Comparison of ENCODE assay signal across 31 cellular contexts in genomic region chr1:211546543-211546942, GRCh38. TPM values are rescaled to one million over a fixed set of nuclear protein-coding genes. Genes with fewer than 3 reads are reported as not detected.
"Had no signal": no experiment of that assay in that cellular context is flagged by ENCODE, and none has a peak within 500 bp of the region (broad histone marks: within the 10 kb centered on the region; RNA-seq: fewer than 3 reads in every experiment).

No MANE protein-coding gene starts in this region.

- H3K9me3 Mint-ChIP-seq: type B pancreatic cell had no signal

- H3K27me3 Mint-ChIP-seq: type B pancreatic cell had no signal

- H3K4me1 Mint-ChIP-seq: stimulated activated memory B cell treated with anti-CD40 and anti-IgM and Interleukin-4, amounts not matched to agents 10 μg/mL and 1 μg/mL and 100 μg/mL, for 72 hours had no signal

- H3K27ac Mint-ChIP-seq: stimulated activated effector memory CD8-positive, alpha-beta T cell treated with anti-CD3 and anti-CD28 coated beads, Interleukin-12 subunit alpha, Interleukin-12 subunit beta, amount 100 ng/mL, for 72 hours; stimulated activated memory B cell treated with anti-CD40 and anti-IgM and Interleukin-4, amounts not matched to agents 10 μg/mL and 1 μg/mL and 100 μg/mL, for 72 hours; stimulated activated naive B cell treated with anti-CD40 and anti-IgM and Interleukin-4, amounts not matched to agents 10 μg/mL and 1 μg/mL and 100 μg/mL, for 72 hours; stimulated activated naive CD8-positive, alpha-beta T cell treated with anti-CD3 and anti-CD28 coated beads, Interleukin-15, amount 100 ng/mL, for 72 hours; stimulated activated naive CD8-positive, alpha-beta T cell treated with anti-CD3 and anti-CD28 coated beads, Interleukin-15, Interleukin-2, amounts not matched to agents 100 ng/mL and 50 ng/mL, for 24 hours; type B pancreatic cell had no signal

- H3K4me3 ChIP-seq: stomach, suprapubic skin, testis, thoracic aorta, thyroid gland, tibial artery, tibial nerve, transverse colon, upper lobe of left lung, upper lobe of right lung, uterus, vagina had no signal

- H3K27me3 ChIP-seq: stomach, suprapubic skin, testis, thyroid gland, tibial artery, tibial nerve, transverse colon, upper lobe of left lung, upper lobe of right lung, uterus, vagina had no signal

- FAIRE-seq: urothelium cell line had no signal

- H3K36me3 Mint-ChIP-seq: stimulated activated effector memory CD8-positive, alpha-beta T cell treated with anti-CD3 and anti-CD28 coated beads, Interleukin-12 subunit alpha, Interleukin-12 subunit beta, amount 100 ng/mL, for 72 hours had no signal

- H3K4me3 Mint-ChIP-seq: stimulated activated effector memory CD8-positive, alpha-beta T cell treated with anti-CD3 and anti-CD28 coated beads, Interleukin-12 subunit alpha, Interleukin-12 subunit beta, amount 100 ng/mL, for 72 hours; stimulated activated memory B cell treated with anti-CD40 and anti-IgM and Interleukin-4, amounts not matched to agents 10 μg/mL and 1 μg/mL and 100 μg/mL, for 72 hours; stimulated activated naive B cell treated with anti-CD40 and anti-IgM and Interleukin-4, amounts not matched to agents 10 μg/mL and 1 μg/mL and 100 μg/mL, for 72 hours; stimulated activated naive CD8-positive, alpha-beta T cell treated with anti-CD3 and anti-CD28 coated beads, Interleukin-15, amount 100 ng/mL, for 72 hours; stimulated activated naive CD8-positive, alpha-beta T cell treated with anti-CD3 and anti-CD28 coated beads, Interleukin-15, Interleukin-2, amounts not matched to agents 100 ng/mL and 50 ng/mL, for 24 hours; type B pancreatic cell had no signal

- DNase-seq: stimulated activated CD4-positive, alpha-beta T cell treated with anti-CD3 and anti-CD28 coated beads, Interleukin-2, amount 100 ng/mL, for 48 hours; stimulated activated CD4-positive, alpha-beta T cell treated with anti-CD3 and anti-CD28 coated beads, Interleukin-4, amount 100 ng/mL, for 1 hour; stimulated activated CD4-positive, alpha-beta T cell treated with anti-CD3 and anti-CD28 coated beads, Interleukin-4, amount 100 ng/mL, for 24 hours; stimulated activated CD4-positive, alpha-beta T cell treated with anti-CD3 and anti-CD28 coated beads, Interleukin-4, amount 100 ng/mL, for 4 hours; stimulated activated CD8-positive, alpha-beta memory T cell treated with anti-CD3 and anti-CD28 coated beads, Interleukin-4, amount 100 ng/mL, for 48 hours; stimulated activated naive B cell treated with anti-CD40 and anti-IgM and Interleukin-4, amounts not matched to agents 10 μg/mL and 1 μg/mL and 100 μg/mL, for 72 hours; stimulated activated naive CD4-positive, alpha-beta T cell; stimulated activated naive CD4-positive, alpha-beta T cell treated with Interleukin-2 at 50 U/mL for 16 hours; stimulated activated naive CD8-positive, alpha-beta T cell treated with anti-CD3 and anti-CD28 coated beads, Interleukin-15, amount 100 ng/mL, for 72 hours; stimulated activated naive CD8-positive, alpha-beta T cell treated with anti-CD3 and anti-CD28 coated beads, Interleukin-15, Interleukin-2, amounts not matched to agents 100 U/mL and 50 U/mL, for 24 hours; stomach; substantia nigra; testis; thyroid gland; tibial artery; transverse colon; trophoblast cell; upper lobe of left lung; upper lobe of right lung; uterus had no signal

- H3K4me1 ChIP-seq: tibial nerve, uterus had no signal

- H3K36me3 ChIP-seq: stomach, suprapubic skin, thoracic aorta, thyroid gland, tibial artery, tibial nerve, transverse colon, upper lobe of left lung, upper lobe of right lung, uterus, vagina had no signal

- H3K9me3 ChIP-seq: stomach, suprapubic skin, testis, thoracic aorta, thyroid gland, tibial artery, tibial nerve, transverse colon, upper lobe of left lung, upper lobe of right lung, uterus, vagina had no signal

- H3K27ac ChIP-seq: stomach, suprapubic skin, testis, thoracic aorta, thyroid gland, tibial artery, tibial nerve, transverse colon, upper lobe of left lung, upper lobe of right lung, uterus, vagina had no signal

- ATAC-seq: stimulated activated effector memory CD8-positive, alpha-beta T cell treated with anti-CD3 and anti-CD28 coated beads, Interleukin-12 subunit alpha, Interleukin-12 subunit beta, amount 100 ng/mL, for 72 hours; stimulated activated memory B cell treated with anti-CD40 and anti-IgM and Interleukin-4, amounts not matched to agents 10 μg/mL and 1 μg/mL and 100 μg/mL, for 72 hours; stimulated activated naive B cell treated with anti-CD40 and anti-IgM and Interleukin-4, amounts not matched to agents 10 μg/mL and 1 μg/mL and 100 μg/mL, for 72 hours; stimulated activated naive CD8-positive, alpha-beta T cell treated with anti-CD3 and anti-CD28 coated beads, Interleukin-15, amount 100 ng/mL, for 72 hours; stimulated activated naive CD8-positive, alpha-beta T cell treated with anti-CD3 and anti-CD28 coated beads, Interleukin-15, Interleukin-2, amounts not matched to agents 100 U/mL and 50 U/mL, for 24 hours; upper lobe of right lung had no signal

RNA-seq across cellular contexts. Expression of gene RD3, which starts 54.6 kb away (rescaled TPM):
- total RNA-seq: suprapubic skin, temporal lobe, thyroid gland, transverse colon, urinary bladder had no signal
